Comparison of ENCODE assay signal across 4 cellular contexts in genomic region chr16:30017937-30018336, GRCh38. TPM values are rescaled to one million over a fixed set of nuclear protein-coding genes. Genes with fewer than 3 reads are reported as not detected.
"Had no signal": no experiment of that assay in that cellular context is flagged by ENCODE, and none has a peak within 500 bp of the region (broad histone marks: within the 10 kb centered on the region; RNA-seq: fewer than 3 reads in every experiment).

No MANE protein-coding gene starts in this region.

RNA-seq across cellular contexts. Expression of gene C16orf92, which starts 5.1 kb away (rescaled TPM):
- total RNA-seq: LHCN-M2, M059J, MCF 10A, NCI-H460 had no signal

RNA-seq across cellular contexts. Expression of gene DOC2A, which starts 7.1 kb away (rescaled TPM):
- total RNA-seq: LHCN-M2 had no signal

RNA-seq across cellular contexts. Expression of gene TLCD3B, which starts 13.1 kb away (rescaled TPM):
- total RNA-seq: LHCN-M2 had no signal
